Comparison of ENCODE assay signal across 1 cellular context in genomic region chr1:30877205-30877912, GRCh38.
TF ChIP-seq lines count a peak whose summit lies in the region.

No MANE protein-coding gene starts in this region.

TF ChIP-seq in SK-N-SH treated with all-trans-retinoic acid at 6 μM for 48 hours, 23 proteins besides CTCF, POLR2A, EP300 and RAD21 (continued from another document):
- TF ChIP-seq, protein P1, sequence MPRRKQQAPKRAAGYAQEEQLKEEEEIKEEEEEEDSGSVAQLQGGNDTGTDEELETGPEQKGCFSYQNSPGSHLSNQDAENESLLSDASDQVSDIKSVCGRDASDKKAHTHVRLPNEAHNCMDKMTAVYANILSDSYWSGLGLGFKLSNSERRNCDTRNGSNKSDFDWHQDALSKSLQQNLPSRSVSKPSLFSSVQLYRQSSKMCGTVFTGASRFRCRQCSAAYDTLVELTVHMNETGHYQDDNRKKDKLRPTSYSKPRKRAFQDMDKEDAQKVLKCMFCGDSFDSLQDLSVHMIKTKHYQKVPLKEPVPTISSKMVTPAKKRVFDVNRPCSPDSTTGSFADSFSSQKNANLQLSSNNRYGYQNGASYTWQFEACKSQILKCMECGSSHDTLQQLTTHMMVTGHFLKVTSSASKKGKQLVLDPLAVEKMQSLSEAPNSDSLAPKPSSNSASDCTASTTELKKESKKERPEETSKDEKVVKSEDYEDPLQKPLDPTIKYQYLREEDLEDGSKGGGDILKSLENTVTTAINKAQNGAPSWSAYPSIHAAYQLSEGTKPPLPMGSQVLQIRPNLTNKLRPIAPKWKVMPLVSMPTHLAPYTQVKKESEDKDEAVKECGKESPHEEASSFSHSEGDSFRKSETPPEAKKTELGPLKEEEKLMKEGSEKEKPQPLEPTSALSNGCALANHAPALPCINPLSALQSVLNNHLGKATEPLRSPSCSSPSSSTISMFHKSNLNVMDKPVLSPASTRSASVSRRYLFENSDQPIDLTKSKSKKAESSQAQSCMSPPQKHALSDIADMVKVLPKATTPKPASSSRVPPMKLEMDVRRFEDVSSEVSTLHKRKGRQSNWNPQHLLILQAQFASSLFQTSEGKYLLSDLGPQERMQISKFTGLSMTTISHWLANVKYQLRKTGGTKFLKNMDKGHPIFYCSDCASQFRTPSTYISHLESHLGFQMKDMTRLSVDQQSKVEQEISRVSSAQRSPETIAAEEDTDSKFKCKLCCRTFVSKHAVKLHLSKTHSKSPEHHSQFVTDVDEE (CRISPR knock-in tag; IDR thresholded peaks at IDR 0.05), result no peak
- no peak for TF ChIP-seq ZFP30 (CRISPR knock-in tag; IDR thresholded peaks at IDR 0.05)
- no peak for TF ChIP-seq SNAI2 (CRISPR knock-in tag; IDR thresholded peaks at IDR 0.05)
- no peak for TF ChIP-seq POU6F1 (CRISPR knock-in tag; IDR thresholded peaks at IDR 0.05; ENCODE audit: borderline replicate concordance, low read depth)
